24 cellular contexts compared by ENCODE assay signal in the genomic region with DNA sequence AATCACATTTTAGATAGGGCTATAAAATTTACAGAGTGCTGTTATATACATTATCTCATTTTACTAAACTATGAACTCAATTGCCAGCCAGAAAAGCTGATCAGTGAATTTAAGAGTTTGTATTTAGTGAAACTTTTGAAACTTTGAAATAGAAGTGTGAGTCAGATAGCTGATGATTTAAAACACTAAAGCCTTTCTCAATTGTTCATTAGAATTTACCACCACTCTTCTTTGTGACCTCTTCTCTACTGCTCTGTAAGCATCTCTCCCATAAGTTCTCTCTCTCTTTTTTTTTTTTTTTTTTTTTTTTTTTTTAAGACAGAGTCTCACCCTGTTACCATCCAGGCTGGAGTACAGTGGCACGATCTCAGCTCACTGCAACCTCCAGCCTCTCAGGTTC. TPM values are rescaled to one million over a fixed set of nuclear protein-coding genes. Genes with fewer than 3 reads are reported as not detected.
DNase-seq lines count a peak whose midpoint lies in the region; ATAC-seq and TF ChIP-seq lines count a peak whose summit lies in the region.
"Had no signal": no experiment of that assay in that cellular context is flagged by ENCODE, and none has a peak within 500 bp of the region (broad histone marks: within the 10 kb centered on the region; RNA-seq: fewer than 3 reads in every experiment).

No MANE protein-coding gene starts in this region.

- no peak for TF ChIP-seq POLR2A in transverse colon (IDR thresholded peaks at IDR 0.05)

- H3K27ac ChIP-seq in transverse colon, result peak overlapping the region in 3 of 4 donors; percentile 38 to 49 (median 44)
- H3K27ac ChIP-seq: HL-60, WERI-Rb-1 had no signal

- H3K9me3 ChIP-seq in adipocyte (ENCODE audit: control insufficient read depth, low read length), result no peaks in the 10 kb centered on the region
- H3K9me3 ChIP-seq in transverse colon, result no peaks in the 10 kb centered on the region
- H3K9me3 ChIP-seq: MG63 had no signal

- H3K4me3 ChIP-seq in adipocyte (ENCODE audit: low read length) (peak overlapping the region; percentile 63), transverse colon (no peak overlapping the region)
- H3K4me3 ChIP-seq: GM12878, MG63 had no signal

- no peak for TF ChIP-seq CTCF in transverse colon (IDR thresholded peaks at IDR 0.05)

- H3K9me3 Mint-ChIP-seq in activated naive CD4-positive, alpha-beta T cell treated with anti-CD3 and anti-CD28 coated beads, Interleukin-2, amount 50 U/mL, for 72 hours, result no peaks in the 10 kb centered on the region
- H3K9me3 Mint-ChIP-seq: IgD-negative memory B cell; natural killer cell; T-helper 1 cell treated with Interleukin-12 subunit alpha and Interleukin-12 subunit beta and Interleukin-4 antibody, amounts not matched to agents 30 μg/mL and 1 μg/mL, for 36 hours had no signal

- 83 to 86% methylated on average over 1 of the region's 1 CpG for WGBS in transverse colon (ENCODE audit: low coverage in 1 of 2), 2 donors

- no peak for DNase-seq in activated naive CD4-positive, alpha-beta T cell treated with anti-CD3 and anti-CD28 coated beads, Interleukin-2, amount 50 U/mL, for 72 hours (ENCODE audit: low spot score in 2 of 2)
- no peak for DNase-seq in activated naive CD4-positive, alpha-beta T cell treated with Interleukin-2 at 50 U/mL for 16 hours
- DNase-seq in adipocyte (ENCODE audit: low read depth) (no peak), foreskin melanocyte (peak; percentile 73), transverse colon (no peak), posterior cingulate gyrus (no peak), NCI-H2196 (lab: John Stamatoyannopoulos, UW; ENCODE audit: unreplicated experiment) (no peak), mesenteric fat pad (ENCODE audit: low spot score) (no peak)
- DNase-seq: activated CD4-positive, alpha-beta T cell treated with anti-CD3 and anti-CD28 coated beads, Interleukin-2, amount 50 U/mL, for 48 hours; GF-D8; H9; hippocampal formation; islet precursor cell; MG63; natural killer cell; NCI-H1436; Right ventricle myocardium superior; stimulated activated CD8-positive, alpha-beta memory T cell treated with anti-CD3 and anti-CD28 coated beads, Interleukin-4, amount 100 ng/mL, for 48 hours; WERI-Rb-1 had no signal

- TF ChIP-seq EP300 in transverse colon (IDR thresholded peaks at IDR 0.05; ENCODE audit: low read depth), result no peak

- peak overlapping the region in 1 of 2 donors; percentile 72 for H3K27ac Mint-ChIP-seq in activated naive CD4-positive, alpha-beta T cell treated with anti-CD3 and anti-CD28 coated beads, Interleukin-2, amount 50 U/mL, for 72 hours
- H3K27ac Mint-ChIP-seq: H9; IgD-negative memory B cell; natural killer cell; progenitor cell of endocrine pancreas; T-helper 1 cell treated with Interleukin-12 subunit alpha and Interleukin-12 subunit beta and Interleukin-4 antibody, amounts not matched to agents 30 μg/mL and 1 μg/mL, for 36 hours had no signal

- intact Hi-C loops in transverse colon (cut with DNase I; ENCODE audit: low total_unique reads) (no loop called here), posterior cingulate gyrus (cut with DNase I) (no loop called here)

- H3K27me3 ChIP-seq in adipocyte (replicated peaks; ENCODE audit: control insufficient read depth, insufficient read depth, low read length), result no peaks in the 10 kb centered on the region
- no peaks in the 10 kb centered on the region for H3K27me3 ChIP-seq in transverse colon
- H3K27me3 ChIP-seq: MG63 had no signal

- H3K36me3 ChIP-seq in adipocyte (ENCODE audit: control insufficient read depth, insufficient read depth, low read length, severe bottlenecking) (peaks cover 28% of the 10 kb centered on the region), transverse colon (peaks cover 0 to 20% (median 8%) of the 10 kb centered on the region in 4 donors)

- H3K4me1 ChIP-seq in adipocyte (ENCODE audit: control insufficient read depth, insufficient read depth, low read length) (peaks cover 52% of the 10 kb centered on the region), transverse colon (peaks cover 0 to 17% (median 5%) of the 10 kb centered on the region in 4 donors)

- peak; percentile 34 to 66 for ATAC-seq in activated naive CD4-positive, alpha-beta T cell treated with anti-CD3 and anti-CD28 coated beads, Interleukin-2, amount 50 U/mL, for 72 hours
- ATAC-seq: GM12878, natural killer cell had no signal

- H3K36me3 Mint-ChIP-seq in activated naive CD4-positive, alpha-beta T cell treated with anti-CD3 and anti-CD28 coated beads, Interleukin-2, amount 50 U/mL, for 72 hours, result peaks cover 16 to 18% of the 10 kb centered on the region in 2 donors
- H3K36me3 Mint-ChIP-seq: natural killer cell had no signal

- H3K9ac ChIP-seq in adipocyte (ENCODE audit: low read length), result peak overlapping the region; percentile 82

- in situ Hi-C loops in transverse colon (cut with MboI; ENCODE audit: low pct_ligation_motif_present in 1 of 4, low pct_unique_long_range_greater_than_20kb in 1 of 4, low sequenced_read_pairs in 3 of 4), result no loop called here

RNA-seq across cellular contexts. Expression of a gene that starts 43.7 kb away (rescaled TPM):
- total RNA-seq in activated naive CD4-positive, alpha-beta T cell treated with anti-CD3 and anti-CD28 coated beads, Interleukin-2, amount 50 U/mL, for 72 hours, result 10 to 100 TPM; 31.5 to 43.1 TPM
- total RNA-seq in transverse colon (10 to 100 TPM; 27.3 to 56.1 (median 42.1) TPM), mesenteric fat pad (50.9 TPM)
